ENCODE assay signal across 14 cellular contexts in the genomic region with DNA sequence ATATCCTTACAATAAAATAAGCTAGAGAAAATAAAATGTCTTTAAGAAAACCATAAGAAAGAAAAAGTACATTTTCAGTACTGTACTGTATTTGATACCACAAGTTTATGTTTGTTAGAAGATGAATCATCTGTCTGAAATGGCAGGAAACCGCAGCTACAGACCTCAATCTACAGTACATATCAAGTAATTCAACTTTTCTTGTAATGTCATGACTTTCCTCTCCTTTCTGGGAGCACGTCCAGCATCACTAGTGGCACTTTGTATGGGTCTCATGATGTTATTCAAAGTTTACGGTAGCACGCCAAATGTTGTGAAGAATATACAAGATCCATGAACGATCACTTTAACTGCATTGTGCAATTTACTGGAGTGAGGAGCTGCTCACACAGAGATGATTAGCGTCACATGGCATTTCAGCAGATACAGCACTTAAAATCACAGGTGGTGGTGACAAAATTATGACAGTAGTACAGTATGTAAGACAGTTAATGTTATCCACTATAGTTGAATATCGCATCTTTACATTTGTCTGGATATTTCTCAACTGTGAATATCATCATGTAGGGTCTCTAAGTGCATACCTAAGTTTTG.
A peak's percentile ranks its signal among the peaks of the same experiment; 100 is the strongest.
DNase-seq lines count a peak whose midpoint lies in the region; ATAC-seq, FAIRE-seq and TF ChIP-seq lines count a peak whose summit lies in the region.
"Had no signal": no experiment of that assay in that cellular context is flagged by ENCODE, and none has a peak within 500 bp of the region (broad histone marks: within the 10 kb centered on the region; RNA-seq: fewer than 3 reads in every experiment).

No MANE protein-coding gene starts in this region.

- 34% methylated on average over 7 of the region's 7 CpGs for WGBS in A549 (ENCODE audit: missing lambda C conversion rate)

- ATAC-seq in A549 (no peak; a peak in 1 of 6 replicates), RWPE2 (ENCODE audit: low read depth) (peak; percentile 97), GM19455 (IDR thresholded peaks at IDR 0.05; ENCODE audit: unreplicated experiment) (no peak)
- ATAC-seq: natural killer cell treated with Interleukin-12 subunit alpha and Interleukin-12 subunit beta and Interleukin-15 and Interleukin-18, amount 100 ng/mL, for 72 hours; stimulated activated naive B cell treated with anti-CD40 and anti-IgM and Interleukin-4, amounts not matched to agents 10 μg/mL and 1 μg/mL and 100 μg/mL, for 72 hours had no signal

- H3K4me2 ChIP-seq in A549 = peak overlapping the region; percentile 1; the same call in 1 of the 3 replicates
- H3K4me2 ChIP-seq: BLaER1 had no signal

- no peak for FAIRE-seq in A549 (lab: Jason Lieb, UNC)

- TF ChIP-seq EP300 in A549 (IDR thresholded peaks at IDR 0.05) = no peak

- no peak for TF ChIP-seq RAD21 in A549 (conservative IDR thresholded peaks at IDR 0.05 in 1 of 2, IDR thresholded peaks at IDR 0.05 in 1 of 2)

- POLR2A ChIA-PET in A549 (lab: Yijun Ruan, JAX) = no interaction called here

- H3K9me3 ChIP-seq in A549 (no peaks in the 10 kb centered on the region), RWPE2 (ENCODE audit: severe bottlenecking) (no peaks in the 10 kb centered on the region)
- H3K9me3 ChIP-seq: BLaER1 had no signal

- H3K27me3 ChIP-seq in RWPE2 (ENCODE audit: insufficient read depth, poor library complexity, severe bottlenecking) = no peaks in the 10 kb centered on the region
- H3K27me3 ChIP-seq: BLaER1 had no signal

- H3K27ac ChIP-seq in A549 (no peak overlapping the region), RWPE2 (ENCODE audit: poor library complexity, severe bottlenecking) (no peak overlapping the region)
- H3K27ac ChIP-seq: BLaER1 had no signal

- TF ChIP-seq CTCF in A549 (IDR thresholded peaks at IDR 0.05) (no peak), RWPE2 (IDR thresholded peaks at IDR 0.05; ENCODE audit: poor library complexity, severe bottlenecking) (no peak), fibroblast of mammary gland (conservative IDR thresholded peaks at IDR 0.05; ENCODE audit: control insufficient read depth, insufficient read depth, low read depth, low read length) (no peak)

- peak in 1 of 2 experiments; percentile 6 for DNase-seq in A549 (ENCODE audit: low read depth in 1 of 2, low spot score in 1 of 2)
- peak; percentile 99 for DNase-seq in H4 (ENCODE audit: low spot score)
- no peak for DNase-seq in RWPE2 (ENCODE audit: low spot score)
- peak; percentile 83 for DNase-seq in fibroblast of mammary gland (ENCODE audit: low read depth)
- DNase-seq in midbrain (lab: John Stamatoyannopoulos, UW) = no peak
- DNase-seq in activated naive CD4-positive, alpha-beta T cell treated with anti-CD3 and anti-CD28 coated beads, Interleukin-2, amount 50 U/mL, for 16 hours = no peak
- DNase-seq in NCI-H2107 treated with DMSO at 0.1 percent for 48 hours (lab: John Stamatoyannopoulos, UW; ENCODE audit: unreplicated experiment) = no peak
- DNase-seq: anterior cingulate cortex; immature natural killer cell; NCI-H1436; stimulated activated naive B cell treated with anti-CD40 and anti-IgM and Interleukin-4, amounts not matched to agents 10 μg/mL and 1 μg/mL and 100 μg/mL, for 72 hours had no signal

- H3K4me1 ChIP-seq in A549 (no peaks in the 10 kb centered on the region), RWPE2 (ENCODE audit: insufficient read depth, poor library complexity, severe bottlenecking) (no peaks in the 10 kb centered on the region)
- H3K4me1 ChIP-seq: BLaER1 had no signal

- H3K36me3 ChIP-seq in RWPE2 (ENCODE audit: low read depth) = no peaks in the 10 kb centered on the region
- H3K36me3 ChIP-seq: BLaER1 had no signal

- CTCF ChIA-PET in A549 (lab: Yijun Ruan, JAX) = no interaction called here

- TF ChIP-seq POLR2A in A549 (IDR thresholded peaks at IDR 0.05; ENCODE audit: low read length) = no peak

- no peak overlapping the region for H3K4me3 ChIP-seq in A549
- no peak overlapping the region for H3K4me3 ChIP-seq in RWPE2 (ENCODE audit: severe bottlenecking)
- H3K4me3 ChIP-seq in fibroblast of mammary gland (ENCODE audit: control insufficient read depth, low read depth, low read length) = no peak overlapping the region
- H3K4me3 ChIP-seq: BLaER1 had no signal

TF ChIP-seq in A549, 52 proteins besides CTCF, POLR2A, EP300 and RAD21:
- no peak for TF ChIP-seq CBX8 (IDR thresholded peaks at IDR 0.05)
- no peak for TF ChIP-seq GATA3 (IDR thresholded peaks at IDR 0.05; ENCODE audit: borderline replicate concordance)
- no peak for TF ChIP-seq ZSCAN20 (CRISPR knock-in tag; IDR thresholded peaks at IDR 0.05)
- no peak for TF ChIP-seq TFCP2L1 (CRISPR knock-in tag; IDR thresholded peaks at IDR 0.05)
- TF ChIP-seq, protein P1, sequence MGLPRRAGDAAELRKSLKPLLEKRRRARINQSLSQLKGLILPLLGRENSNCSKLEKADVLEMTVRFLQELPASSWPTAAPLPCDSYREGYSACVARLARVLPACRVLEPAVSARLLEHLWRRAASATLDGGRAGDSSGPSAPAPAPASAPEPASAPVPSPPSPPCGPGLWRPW (IDR thresholded peaks at IDR 0.05) = no peak
- TF ChIP-seq, protein P2, sequence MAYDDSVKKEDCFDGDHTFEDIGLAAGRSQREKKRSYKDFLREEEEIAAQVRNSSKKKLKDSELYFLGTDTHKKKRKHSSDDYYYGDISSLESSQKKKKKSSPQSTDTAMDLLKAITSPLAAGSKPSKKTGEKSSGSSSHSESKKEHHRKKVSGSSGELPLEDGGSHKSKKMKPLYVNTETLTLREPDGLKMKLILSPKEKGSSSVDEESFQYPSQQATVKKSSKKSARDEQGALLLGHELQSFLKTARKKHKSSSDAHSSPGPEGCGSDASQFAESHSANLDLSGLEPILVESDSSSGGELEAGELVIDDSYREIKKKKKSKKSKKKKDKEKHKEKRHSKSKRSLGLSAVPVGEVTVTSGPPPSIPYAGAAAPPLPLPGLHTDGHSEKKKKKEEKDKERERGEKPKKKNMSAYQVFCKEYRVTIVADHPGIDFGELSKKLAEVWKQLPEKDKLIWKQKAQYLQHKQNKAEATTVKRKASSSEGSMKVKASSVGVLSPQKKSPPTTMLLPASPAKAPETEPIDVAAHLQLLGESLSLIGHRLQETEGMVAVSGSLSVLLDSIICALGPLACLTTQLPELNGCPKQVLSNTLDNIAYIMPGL (CRISPR knock-in tag; IDR thresholded peaks at IDR 0.05; ENCODE audit: borderline replicate concordance) = no peak
- TF ChIP-seq USF2 (IDR thresholded peaks at IDR 0.05) = no peak
- no peak for TF ChIP-seq RARB (CRISPR knock-in tag; IDR thresholded peaks at IDR 0.05)
- no peak for TF ChIP-seq EHF (CRISPR knock-in tag; IDR thresholded peaks at IDR 0.05)
- TF ChIP-seq HOXB13 (CRISPR knock-in tag; IDR thresholded peaks at IDR 0.05; ENCODE audit: low read depth) = no peak
- TF ChIP-seq HOXB5 (CRISPR knock-in tag; IDR thresholded peaks at IDR 0.05) = no peak
- no peak for TF ChIP-seq ZC3H11A (IDR thresholded peaks at IDR 0.05)
- no peak for TF ChIP-seq JUNB (IDR thresholded peaks at IDR 0.05)

Comparison
In these comparisons a context has a peak if more than half of its experiments do, and no peak if none do; other contexts are left out.
1. DNase-seq: peak in H4 (single experiment) and fibroblast of mammary gland (single experiment); none in RWPE2 (single experiment), midbrain (single experiment), activated naive CD4-positive, alpha-beta T cell treated with anti-CD3 and anti-CD28 coated beads, Interleukin-2, amount 50 U/mL, for 16 hours (single experiment) and NCI-H2107 treated with DMSO at 0.1 percent for 48 hours (single experiment).